1 cellular context compared by ENCODE assay signal in genomic region chr7:142689439-142690168, GRCh38.
TF ChIP-seq lines count a peak whose summit lies in the region.

No MANE protein-coding gene starts in this region.

TF ChIP-seq in endothelial cell of umbilical vein, 7 proteins besides CTCF, POLR2A, EP300 and RAD21 (continued from another document):
- no peak for TF ChIP-seq MAX (IDR thresholded peaks at IDR 0.05; ENCODE audit: insufficient read depth, insufficient read length)
- no peak for TF ChIP-seq JUN (IDR thresholded peaks at IDR 0.05; ENCODE audit: borderline replicate concordance, insufficient read depth, insufficient read length, low read depth)
- no peak for TF ChIP-seq FOS (IDR thresholded peaks at IDR 0.05; ENCODE audit: borderline replicate concordance, insufficient read depth, low read length)
TF ChIP-seq in endothelial cell of umbilical vein: peak in this region for 0.
